1 cellular context compared by ENCODE assay signal in genomic region chr10:124259139-124259825, GRCh38.
TF ChIP-seq lines count a peak whose summit lies in the region.

No MANE protein-coding gene starts in this region.

TF ChIP-seq in WTC11, 78 proteins besides CTCF, POLR2A, EP300 and RAD21 (continued from another document):
- TF ChIP-seq ZNF425 (CRISPR knock-in tag; conservative IDR thresholded peaks at IDR 0.05) (no peak), ZBTB21 (CRISPR knock-in tag; IDR thresholded peaks at IDR 0.05; ENCODE audit: borderline replicate concordance) (no peak), ZNF232 (CRISPR knock-in tag; IDR thresholded peaks at IDR 0.05) (no peak), ERG (CRISPR knock-in tag; IDR thresholded peaks at IDR 0.05) (no peak), CBFB (CRISPR knock-in tag; IDR thresholded peaks at IDR 0.05; ENCODE audit: low read depth) (no peak), SMAD3 (CRISPR knock-in tag; IDR thresholded peaks at IDR 0.05; ENCODE audit: borderline replicate concordance) (no peak), ATF1 (CRISPR knock-in tag; IDR thresholded peaks at IDR 0.05) (no peak), ATF6 (CRISPR knock-in tag; IDR thresholded peaks at IDR 0.05) (no peak)
